In genomic region chr17:4116516-4116915, GRCh38 we compare ENCODE assay signal across 26 cellular contexts.
"Had no signal": no experiment of that assay in that cellular context is flagged by ENCODE, and none has a peak within 500 bp of the region (broad histone marks: within the 10 kb centered on the region; RNA-seq: fewer than 3 reads in every experiment).

No MANE protein-coding gene starts in this region.

- H3K9me3 ChIP-seq: ascending aorta, esophagus muscularis mucosa, gastrocnemius medialis, left ventricle myocardium inferior, ovary, psoas muscle, right atrium auricular region, spleen, upper lobe of left lung had no signal

- H3K27me3 ChIP-seq: ascending aorta, esophagus muscularis mucosa, gastrocnemius medialis, neutrophil, ovary, right atrium auricular region, spleen, upper lobe of left lung had no signal

- H3K36me3 ChIP-seq: ovary had no signal

- H3K9me3 Mint-ChIP-seq: activated CD4-positive, alpha-beta T cell treated with anti-CD3 and anti-CD28 coated beads, Interleukin-2, amount 10 ng/mL, durations not matched to agents 24 days and 14 days; activated CD8-positive, alpha-beta T cell treated with anti-CD3 and anti-CD28 coated beads for 36 hours; activated naive CD4-positive, alpha-beta T cell treated with anti-CD3 and anti-CD28 coated beads, Interleukin-2, amount 50 U/mL, for 72 hours; mesothelial cell of epicardium; natural killer cell treated with Interleukin-12 subunit alpha and Interleukin-12 subunit beta and Interleukin-15 and Interleukin-18, amount 100 ng/mL, for 72 hours had no signal

- DNase-seq: activated CD4-positive, alpha-beta T cell treated with anti-CD3 and anti-CD28 coated beads, Interleukin-2, amount 10 ng/mL, durations not matched to agents 24 days and 14 days; activated CD8-positive, alpha-beta memory T cell treated with anti-CD3 and anti-CD28 coated beads, Interleukin-2, amount 10 ng/mL, durations not matched to agents 7 days and 5 days; activated CD8-positive, alpha-beta T cell treated with anti-CD3 and anti-CD28 coated beads for 36 hours; activated gamma-delta T cell; activated T-cell treated with anti-CD3 and anti-CD28 coated beads for 4 hours; central memory CD4-positive, alpha-beta T cell; dermis blood vessel endothelial cell; effector CD8-positive, alpha-beta T cell; gastrocnemius medialis; hypothalamus; kidney; left ventricle myocardium inferior; ovary; psoas muscle; spleen; stimulated activated CD4-positive, alpha-beta T cell treated with anti-CD3 and anti-CD28 coated beads, Interleukin-4, amount 100 ng/mL, for 24 hours; stimulated activated naive CD4-positive, alpha-beta T cell treated with Interleukin-2 at 50 U/mL for 16 hours; upper lobe of left lung had no signal

- H3K27ac ChIP-seq: ascending aorta, esophagus muscularis mucosa, gastrocnemius medialis, left ventricle myocardium inferior, neutrophil, ovary, psoas muscle, right atrium auricular region, spleen, upper lobe of left lung had no signal

- H3K4me3 Mint-ChIP-seq: activated CD4-positive, alpha-beta T cell treated with anti-CD3 and anti-CD28 coated beads, Interleukin-2, amount 10 ng/mL, durations not matched to agents 24 days and 14 days; activated CD8-positive, alpha-beta memory T cell treated with anti-CD3 and anti-CD28 coated beads, Interleukin-2, amount 10 ng/mL, durations not matched to agents 7 days and 5 days; activated CD8-positive, alpha-beta T cell treated with anti-CD3 and anti-CD28 coated beads for 36 hours; mesothelial cell of epicardium; natural killer cell treated with Interleukin-12 subunit alpha and Interleukin-12 subunit beta and Interleukin-15 and Interleukin-18, amount 100 ng/mL, for 72 hours had no signal

- H3K4me1 Mint-ChIP-seq: activated CD4-positive, alpha-beta T cell treated with anti-CD3 and anti-CD28 coated beads, Interleukin-2, amount 10 ng/mL, durations not matched to agents 24 days and 14 days; activated CD8-positive, alpha-beta memory T cell treated with anti-CD3 and anti-CD28 coated beads, Interleukin-2, amount 10 ng/mL, durations not matched to agents 7 days and 5 days; mesothelial cell of epicardium had no signal

- H3K27me3 Mint-ChIP-seq: activated CD4-positive, alpha-beta T cell treated with anti-CD3 and anti-CD28 coated beads, Interleukin-2, amount 10 ng/mL, durations not matched to agents 24 days and 14 days; activated CD8-positive, alpha-beta memory T cell treated with anti-CD3 and anti-CD28 coated beads, Interleukin-2, amount 10 ng/mL, durations not matched to agents 7 days and 5 days; activated CD8-positive, alpha-beta T cell treated with anti-CD3 and anti-CD28 coated beads for 36 hours; natural killer cell treated with Interleukin-12 subunit alpha and Interleukin-12 subunit beta and Interleukin-15 and Interleukin-18, amount 100 ng/mL, for 72 hours had no signal

- H3K27ac Mint-ChIP-seq: activated CD4-positive, alpha-beta T cell treated with anti-CD3 and anti-CD28 coated beads, Interleukin-2, amount 10 ng/mL, durations not matched to agents 24 days and 14 days; activated CD8-positive, alpha-beta memory T cell treated with anti-CD3 and anti-CD28 coated beads, Interleukin-2, amount 10 ng/mL, durations not matched to agents 7 days and 5 days; activated CD8-positive, alpha-beta T cell treated with anti-CD3 and anti-CD28 coated beads for 36 hours; activated naive CD4-positive, alpha-beta T cell treated with anti-CD3 and anti-CD28 coated beads, Interleukin-2, amount 50 U/mL, for 72 hours; mesothelial cell of epicardium; natural killer cell treated with Interleukin-12 subunit alpha and Interleukin-12 subunit beta and Interleukin-15 and Interleukin-18, amount 100 ng/mL, for 72 hours had no signal

- H3K4me1 ChIP-seq: ascending aorta, right atrium auricular region, spleen, upper lobe of left lung had no signal

- ATAC-seq: activated CD4-positive, CD25-positive, alpha-beta regulatory T cell treated with anti-CD3 and anti-CD28 coated beads, Interleukin-2, amount 50 U/mL, for 24 hours; activated CD8-positive, alpha-beta memory T cell treated with anti-CD3 and anti-CD28 coated beads, Interleukin-2, amount 10 ng/mL, durations not matched to agents 7 days and 5 days; activated CD8-positive, alpha-beta T cell treated with anti-CD3 and anti-CD28 coated beads for 36 hours; activated naive CD4-positive, alpha-beta T cell treated with anti-CD3 and anti-CD28 coated beads, Interleukin-2, amount 50 U/mL, for 72 hours; gastrocnemius medialis; natural killer cell treated with Interleukin-12 subunit alpha and Interleukin-12 subunit beta and Interleukin-15 and Interleukin-18, amount 100 ng/mL, for 72 hours; psoas muscle had no signal

- H3K4me3 ChIP-seq: ascending aorta, esophagus muscularis mucosa, gastrocnemius medialis, left ventricle myocardium inferior, ovary, psoas muscle, right atrium auricular region, spleen, upper lobe of left lung had no signal
